2 cellular contexts compared by ENCODE assay signal in genomic region chrX:66000178-66000577, GRCh38.
TF ChIP-seq lines count a peak whose summit lies in the region.

No MANE protein-coding gene starts in this region.

TF ChIP-seq in K562, 482 proteins besides CTCF, POLR2A, EP300 and RAD21 (continues in another document):
- TF ChIP-seq THRB (CRISPR knock-in tag; conservative IDR thresholded peaks at IDR 0.05) (0 out of 2 replicates have a peak, but pooled peaks have one; percentile 26), KHSRP (IDR thresholded peaks at IDR 0.05) (no peak), FOXA3 (CRISPR knock-in tag; conservative IDR thresholded peaks at IDR 0.05 in 1 of 2, IDR thresholded peaks at IDR 0.05 in 1 of 2) (no peak), ZNF512 (tag; IDR thresholded peaks at IDR 0.05) (peak; percentile 80), ZFPM2 (CRISPR knock-in tag; IDR thresholded peaks at IDR 0.05) (no peak), BRD4 (IDR thresholded peaks at IDR 0.05) (peak; percentile 85; the same call in 1 of the 2 replicates), ZNF197 (CRISPR knock-in tag; IDR thresholded peaks at IDR 0.05; ENCODE audit: low read depth) (peak; percentile 30)
- TF ChIP-seq, protein P1, sequence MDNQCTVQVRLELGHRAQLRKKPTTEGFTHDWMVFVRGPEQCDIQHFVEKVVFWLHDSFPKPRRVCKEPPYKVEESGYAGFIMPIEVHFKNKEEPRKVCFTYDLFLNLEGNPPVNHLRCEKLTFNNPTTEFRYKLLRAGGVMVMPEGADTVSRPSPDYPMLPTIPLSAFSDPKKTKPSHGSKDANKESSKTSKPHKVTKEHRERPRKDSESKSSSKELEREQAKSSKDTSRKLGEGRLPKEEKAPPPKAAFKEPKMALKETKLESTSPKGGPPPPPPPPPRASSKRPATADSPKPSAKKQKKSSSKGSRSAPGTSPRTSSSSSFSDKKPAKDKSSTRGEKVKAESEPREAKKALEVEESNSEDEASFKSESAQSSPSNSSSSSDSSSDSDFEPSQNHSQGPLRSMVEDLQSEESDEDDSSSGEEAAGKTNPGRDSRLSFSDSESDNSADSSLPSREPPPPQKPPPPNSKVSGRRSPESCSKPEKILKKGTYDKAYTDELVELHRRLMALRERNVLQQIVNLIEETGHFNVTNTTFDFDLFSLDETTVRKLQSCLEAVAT (IDR thresholded peaks at IDR 0.05) = peak; percentile 81 to 91
- TF ChIP-seq, protein P2, sequence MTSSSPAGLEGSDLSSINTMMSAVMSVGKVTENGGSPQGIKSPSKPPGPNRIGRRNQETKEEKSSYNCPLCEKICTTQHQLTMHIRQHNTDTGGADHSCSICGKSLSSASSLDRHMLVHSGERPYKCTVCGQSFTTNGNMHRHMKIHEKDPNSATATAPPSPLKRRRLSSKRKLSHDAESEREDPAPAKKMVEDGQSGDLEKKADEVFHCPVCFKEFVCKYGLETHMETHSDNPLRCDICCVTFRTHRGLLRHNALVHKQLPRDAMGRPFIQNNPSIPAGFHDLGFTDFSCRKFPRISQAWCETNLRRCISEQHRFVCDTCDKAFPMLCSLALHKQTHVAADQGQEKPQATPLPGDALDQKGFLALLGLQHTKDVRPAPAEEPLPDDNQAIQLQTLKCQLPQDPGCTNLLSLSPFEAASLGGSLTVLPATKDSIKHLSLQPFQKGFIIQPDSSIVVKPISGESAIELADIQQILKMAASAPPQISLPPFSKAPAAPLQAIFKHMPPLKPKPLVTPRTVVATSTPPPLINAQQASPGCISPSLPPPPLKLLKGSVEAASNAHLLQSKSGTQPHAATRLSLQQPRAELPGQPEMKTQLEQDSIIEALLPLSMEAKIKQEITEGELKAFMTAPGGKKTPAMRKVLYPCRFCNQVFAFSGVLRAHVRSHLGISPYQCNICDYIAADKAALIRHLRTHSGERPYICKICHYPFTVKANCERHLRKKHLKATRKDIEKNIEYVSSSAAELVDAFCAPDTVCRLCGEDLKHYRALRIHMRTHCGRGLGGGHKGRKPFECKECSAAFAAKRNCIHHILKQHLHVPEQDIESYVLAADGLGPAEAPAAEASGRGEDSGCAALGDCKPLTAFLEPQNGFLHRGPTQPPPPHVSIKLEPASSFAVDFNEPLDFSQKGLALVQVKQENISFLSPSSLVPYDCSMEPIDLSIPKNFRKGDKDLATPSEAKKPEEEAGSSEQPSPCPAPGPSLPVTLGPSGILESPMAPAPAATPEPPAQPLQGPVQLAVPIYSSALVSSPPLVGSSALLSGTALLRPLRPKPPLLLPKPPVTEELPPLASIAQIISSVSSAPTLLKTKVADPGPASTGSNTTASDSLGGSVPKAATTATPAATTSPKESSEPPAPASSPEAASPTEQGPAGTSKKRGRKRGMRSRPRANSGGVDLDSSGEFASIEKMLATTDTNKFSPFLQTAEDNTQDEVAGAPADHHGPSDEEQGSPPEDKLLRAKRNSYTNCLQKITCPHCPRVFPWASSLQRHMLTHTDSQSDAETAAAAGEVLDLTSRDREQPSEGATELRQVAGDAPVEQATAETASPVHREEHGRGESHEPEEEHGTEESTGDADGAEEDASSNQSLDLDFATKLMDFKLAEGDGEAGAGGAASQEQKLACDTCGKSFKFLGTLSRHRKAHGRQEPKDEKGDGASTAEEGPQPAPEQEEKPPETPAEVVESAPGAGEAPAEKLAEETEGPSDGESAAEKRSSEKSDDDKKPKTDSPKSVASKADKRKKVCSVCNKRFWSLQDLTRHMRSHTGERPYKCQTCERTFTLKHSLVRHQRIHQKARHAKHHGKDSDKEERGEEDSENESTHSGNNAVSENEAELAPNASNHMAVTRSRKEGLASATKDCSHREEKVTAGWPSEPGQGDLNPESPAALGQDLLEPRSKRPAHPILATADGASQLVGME (CRISPR knock-in tag; IDR thresholded peaks at IDR 0.05) = no peak
- TF ChIP-seq, protein P3, sequence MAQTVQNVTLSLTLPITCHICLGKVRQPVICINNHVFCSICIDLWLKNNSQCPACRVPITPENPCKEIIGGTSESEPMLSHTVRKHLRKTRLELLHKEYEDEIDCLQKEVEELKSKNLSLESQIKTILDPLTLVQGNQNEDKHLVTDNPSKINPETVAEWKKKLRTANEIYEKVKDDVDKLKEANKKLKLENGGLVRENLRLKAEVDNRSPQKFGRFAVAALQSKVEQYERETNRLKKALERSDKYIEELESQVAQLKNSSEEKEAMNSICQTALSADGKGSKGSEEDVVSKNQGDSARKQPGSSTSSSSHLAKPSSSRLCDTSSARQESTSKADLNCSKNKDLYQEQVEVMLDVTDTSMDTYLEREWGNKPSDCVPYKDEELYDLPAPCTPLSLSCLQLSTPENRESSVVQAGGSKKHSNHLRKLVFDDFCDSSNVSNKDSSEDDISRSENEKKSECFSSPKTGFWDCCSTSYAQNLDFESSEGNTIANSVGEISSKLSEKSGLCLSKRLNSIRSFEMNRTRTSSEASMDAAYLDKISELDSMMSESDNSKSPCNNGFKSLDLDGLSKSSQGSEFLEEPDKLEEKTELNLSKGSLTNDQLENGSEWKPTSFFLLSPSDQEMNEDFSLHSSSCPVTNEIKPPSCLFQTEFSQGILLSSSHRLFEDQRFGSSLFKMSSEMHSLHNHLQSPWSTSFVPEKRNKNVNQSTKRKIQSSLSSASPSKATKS (CRISPR knock-in tag; IDR thresholded peaks at IDR 0.05) = peak; percentile 8; the same call in 1 of the 2 replicates

TF ChIP-seq in SK-N-SH treated with all-trans-retinoic acid at 6 μM for 48 hours, 23 proteins besides CTCF, POLR2A, EP300 and RAD21 (continued from another document):
- TF ChIP-seq POU6F1 (CRISPR knock-in tag; IDR thresholded peaks at IDR 0.05; ENCODE audit: borderline replicate concordance, low read depth) (no peak), TOX (CRISPR knock-in tag; IDR thresholded peaks at IDR 0.05; ENCODE audit: borderline replicate concordance) (no peak), PPARA (CRISPR knock-in tag; IDR thresholded peaks at IDR 0.05; ENCODE audit: borderline replicate concordance) (no peak), RARB (CRISPR knock-in tag; IDR thresholded peaks at IDR 0.05) (no peak), OSR1 (CRISPR knock-in tag; IDR thresholded peaks at IDR 0.05) (no peak), TCF4 (CRISPR knock-in tag; IDR thresholded peaks at IDR 0.05; ENCODE audit: borderline replicate concordance) (no peak), ZNF565 (CRISPR knock-in tag; conservative IDR thresholded peaks at IDR 0.05; ENCODE audit: low read depth) (no peak), ARNTL (CRISPR knock-in tag; IDR thresholded peaks at IDR 0.05; ENCODE audit: borderline replicate concordance, low read depth) (no peak), PATZ1 (CRISPR knock-in tag; IDR thresholded peaks at IDR 0.05; ENCODE audit: borderline replicate concordance) (no peak), CSDC2 (CRISPR knock-in tag; IDR thresholded peaks at IDR 0.05) (no peak), ZNF8 (CRISPR knock-in tag; IDR thresholded peaks at IDR 0.05) (no peak)
- TF ChIP-seq, protein P4, sequence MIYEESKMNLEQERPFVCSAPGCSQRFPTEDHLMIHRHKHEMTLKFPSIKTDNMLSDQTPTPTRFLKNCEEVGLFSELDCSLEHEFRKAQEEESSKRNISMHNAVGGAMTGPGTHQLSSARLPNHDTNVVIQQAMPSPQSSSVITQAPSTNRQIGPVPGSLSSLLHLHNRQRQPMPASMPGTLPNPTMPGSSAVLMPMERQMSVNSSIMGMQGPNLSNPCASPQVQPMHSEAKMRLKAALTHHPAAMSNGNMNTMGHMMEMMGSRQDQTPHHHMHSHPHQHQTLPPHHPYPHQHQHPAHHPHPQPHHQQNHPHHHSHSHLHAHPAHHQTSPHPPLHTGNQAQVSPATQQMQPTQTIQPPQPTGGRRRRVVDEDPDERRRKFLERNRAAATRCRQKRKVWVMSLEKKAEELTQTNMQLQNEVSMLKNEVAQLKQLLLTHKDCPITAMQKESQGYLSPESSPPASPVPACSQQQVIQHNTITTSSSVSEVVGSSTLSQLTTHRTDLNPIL (CRISPR knock-in tag; IDR thresholded peaks at IDR 0.05; ENCODE audit: low read depth) = no peak
- TF ChIP-seq, protein P5, sequence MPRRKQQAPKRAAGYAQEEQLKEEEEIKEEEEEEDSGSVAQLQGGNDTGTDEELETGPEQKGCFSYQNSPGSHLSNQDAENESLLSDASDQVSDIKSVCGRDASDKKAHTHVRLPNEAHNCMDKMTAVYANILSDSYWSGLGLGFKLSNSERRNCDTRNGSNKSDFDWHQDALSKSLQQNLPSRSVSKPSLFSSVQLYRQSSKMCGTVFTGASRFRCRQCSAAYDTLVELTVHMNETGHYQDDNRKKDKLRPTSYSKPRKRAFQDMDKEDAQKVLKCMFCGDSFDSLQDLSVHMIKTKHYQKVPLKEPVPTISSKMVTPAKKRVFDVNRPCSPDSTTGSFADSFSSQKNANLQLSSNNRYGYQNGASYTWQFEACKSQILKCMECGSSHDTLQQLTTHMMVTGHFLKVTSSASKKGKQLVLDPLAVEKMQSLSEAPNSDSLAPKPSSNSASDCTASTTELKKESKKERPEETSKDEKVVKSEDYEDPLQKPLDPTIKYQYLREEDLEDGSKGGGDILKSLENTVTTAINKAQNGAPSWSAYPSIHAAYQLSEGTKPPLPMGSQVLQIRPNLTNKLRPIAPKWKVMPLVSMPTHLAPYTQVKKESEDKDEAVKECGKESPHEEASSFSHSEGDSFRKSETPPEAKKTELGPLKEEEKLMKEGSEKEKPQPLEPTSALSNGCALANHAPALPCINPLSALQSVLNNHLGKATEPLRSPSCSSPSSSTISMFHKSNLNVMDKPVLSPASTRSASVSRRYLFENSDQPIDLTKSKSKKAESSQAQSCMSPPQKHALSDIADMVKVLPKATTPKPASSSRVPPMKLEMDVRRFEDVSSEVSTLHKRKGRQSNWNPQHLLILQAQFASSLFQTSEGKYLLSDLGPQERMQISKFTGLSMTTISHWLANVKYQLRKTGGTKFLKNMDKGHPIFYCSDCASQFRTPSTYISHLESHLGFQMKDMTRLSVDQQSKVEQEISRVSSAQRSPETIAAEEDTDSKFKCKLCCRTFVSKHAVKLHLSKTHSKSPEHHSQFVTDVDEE (CRISPR knock-in tag; IDR thresholded peaks at IDR 0.05) = no peak
TF ChIP-seq in SK-N-SH treated with all-trans-retinoic acid at 6 μM for 48 hours: peak in this region for 0.
